18 cellular contexts compared by ENCODE assay signal in the genomic region with DNA sequence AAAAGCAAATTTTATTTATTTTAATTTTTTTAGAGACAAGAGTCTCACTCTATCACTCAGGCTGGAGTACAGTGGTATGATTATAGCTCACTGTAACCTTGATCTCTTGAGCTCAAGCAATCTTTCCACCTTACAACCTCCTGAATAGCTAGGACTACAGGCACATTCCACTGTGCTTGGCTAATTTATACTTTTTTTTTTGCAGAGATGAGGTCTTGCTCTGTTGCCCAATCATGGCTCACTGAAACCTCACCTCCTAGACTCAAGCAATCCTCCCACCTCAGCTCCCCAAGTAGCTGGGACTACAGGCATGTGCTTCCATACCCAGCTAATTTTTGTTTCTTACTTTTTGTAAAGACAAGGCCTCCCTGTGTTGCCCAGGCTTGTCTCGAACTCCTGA.
"Had no signal": no experiment of that assay in that cellular context is flagged by ENCODE, and none has a peak within 500 bp of the region (broad histone marks: within the 10 kb centered on the region; RNA-seq: fewer than 3 reads in every experiment).

No MANE protein-coding gene starts in this region.

- H3K27me3 ChIP-seq: colonic mucosa, esophagus squamous epithelium, gastrocnemius medialis, heart left ventricle, left lung, right atrium auricular region, upper lobe of left lung had no signal

- H3K4me3 ChIP-seq: colonic mucosa, esophagus squamous epithelium, gastrocnemius medialis, heart left ventricle, left lung, right atrium auricular region, smooth muscle cell, upper lobe of left lung had no signal

- ATAC-seq: activated CD8-positive, alpha-beta memory T cell treated with anti-CD3 and anti-CD28 coated beads, Interleukin-2, amount 10 ng/mL, durations not matched to agents 7 days and 5 days; gastrocnemius medialis; heart left ventricle; left lung; naive thymus-derived CD8-positive, alpha-beta T cell; stimulated activated naive CD8-positive, alpha-beta T cell treated with anti-CD3 and anti-CD28 coated beads, Interleukin-15, amount 100 ng/mL, for 72 hours had no signal

- H3K4me2 ChIP-seq: smooth muscle cell had no signal

- H3K27ac ChIP-seq: colonic mucosa, esophagus squamous epithelium, gastrocnemius medialis, heart left ventricle, left lung, right atrium auricular region, upper lobe of left lung, WERI-Rb-1 had no signal

- H3K9me3 ChIP-seq: colonic mucosa, esophagus squamous epithelium, gastrocnemius medialis, heart left ventricle, left lung, right atrium auricular region, upper lobe of left lung had no signal

- H3K4me1 ChIP-seq: colonic mucosa, gastrocnemius medialis, heart left ventricle, left lung, right atrium auricular region, upper lobe of left lung had no signal

- H3K36me3 ChIP-seq: colonic mucosa, esophagus squamous epithelium, gastrocnemius medialis, heart left ventricle, left lung, right atrium auricular region, upper lobe of left lung, WERI-Rb-1 had no signal

- DNase-seq: activated CD4-positive, alpha-beta memory T cell treated with anti-CD3 and anti-CD28 coated beads for 36 hours; activated CD8-positive, alpha-beta memory T cell treated with anti-CD3 and anti-CD28 coated beads, Interleukin-2, amount 10 ng/mL, durations not matched to agents 7 days and 5 days; activated naive CD4-positive, alpha-beta T cell treated with anti-CD3 and anti-CD28 coated beads, Interleukin-2, amount 10 ng/mL, durations not matched to agents 7 days and 5 days; activated T-cell treated with anti-CD3 and anti-CD28 coated beads, Interleukin-2, amount 50 U/mL, for 1 hour; caudate nucleus; colonic mucosa; esophagus squamous epithelium; gastrocnemius medialis; heart left ventricle; islet precursor cell; left lung; naive thymus-derived CD8-positive, alpha-beta T cell; nucleus accumbens; stimulated activated naive CD8-positive, alpha-beta T cell treated with anti-CD3 and anti-CD28 coated beads, Interleukin-15, amount 100 ng/mL, for 72 hours; upper lobe of left lung; WERI-Rb-1 had no signal
